22 cellular contexts compared by ENCODE assay signal in the genomic region with DNA sequence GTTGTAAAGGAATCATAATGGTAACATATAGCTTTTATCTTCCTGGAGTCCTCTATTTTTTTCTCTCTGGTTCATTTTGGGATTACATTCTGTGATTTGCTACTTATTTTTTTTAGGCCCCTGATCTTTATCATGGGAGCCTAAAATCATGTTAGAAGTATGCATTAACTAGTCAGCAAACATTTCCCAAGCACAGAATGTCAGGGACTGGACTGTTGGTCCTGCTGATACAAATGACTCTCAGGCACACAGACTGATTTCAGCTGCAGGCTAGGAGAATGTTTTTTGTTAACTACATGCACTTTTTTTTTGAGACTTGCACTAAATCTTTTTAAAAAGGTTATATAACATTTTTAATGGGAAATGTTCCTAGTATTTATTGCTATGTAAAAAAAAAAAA.
DNase-seq lines count a peak whose midpoint lies in the region; ATAC-seq and TF ChIP-seq lines count a peak whose summit lies in the region.
"Had no signal": no experiment of that assay in that cellular context is flagged by ENCODE, and none has a peak within 500 bp of the region (broad histone marks: within the 10 kb centered on the region; RNA-seq: fewer than 3 reads in every experiment).

No MANE protein-coding gene starts in this region.

- TF ChIP-seq CTCF in fibroblast of mammary gland (conservative IDR thresholded peaks at IDR 0.05; ENCODE audit: control insufficient read depth, insufficient read depth, low read depth, low read length) (no peak), nephron progenitor cell (IDR thresholded peaks at IDR 0.05) (no peak)

- no peaks in the 10 kb centered on the region for H3K36me3 ChIP-seq in SK-N-MC (ENCODE audit: insufficient read depth, low read length)
- H3K36me3 ChIP-seq: esophagus muscularis mucosa, SJSA1 had no signal

- H3K4me3 Mint-ChIP-seq in nephron progenitor cell = no peak overlapping the region
- H3K4me3 Mint-ChIP-seq: activated naive CD8-positive, alpha-beta T cell treated with anti-CD3 and anti-CD28 coated beads, Interleukin-2, amount 50 U/mL, for 24 hours; activated T-cell treated with anti-CD3 and anti-CD28 coated beads, Interleukin-2, amount 50 U/mL, for 4 hours; natural killer cell had no signal

- DNase-seq in EL (peak; percentile 14), SK-N-MC (ENCODE audit: low read depth, low spot score) (no peak), fibroblast of mammary gland (ENCODE audit: low read depth) (peak; percentile 42), nephron progenitor cell (no peak), HPDE6-E6E7 (ENCODE audit: extremely low spot score) (no peak), GM19240 (ENCODE audit: insufficient read length, low spot score) (no peak)
- DNase-seq in activated CD4-positive, alpha-beta T cell treated with anti-CD3 and anti-CD28 coated beads for 48 hours = no peak
- DNase-seq: activated CD4-positive, alpha-beta T cell treated with anti-CD3 and anti-CD28 coated beads, Interleukin-2, amount 50 U/mL, for 4 hours; activated naive CD8-positive, alpha-beta T cell treated with anti-CD3 and anti-CD28 coated beads, Interleukin-2, amount 50 U/mL, for 24 hours; activated T-cell treated with anti-CD3 and anti-CD28 coated beads, Interleukin-2, amount 50 U/mL, for 4 hours; AML-193; cortex of kidney; GOT3; MV-4-11; natural killer cell; NCI-H2171; stimulated activated CD4-positive, alpha-beta T cell treated with anti-CD3 and anti-CD28 coated beads, Interleukin-2, amount 100 ng/mL, for 48 hours; stimulated activated CD8-positive, alpha-beta memory T cell treated with anti-CD3 and anti-CD28 coated beads, Interleukin-4, amount 100 ng/mL, for 48 hours; tibial artery had no signal

- peak overlapping the region; percentile 14; the same call in 1 of the 2 replicates for H3K27ac ChIP-seq in SK-N-MC
- H3K27ac ChIP-seq: esophagus muscularis mucosa, SJSA1, tibial artery had no signal

- no peaks in the 10 kb centered on the region for H3K9me3 ChIP-seq in SK-N-MC (ENCODE audit: low read depth, low read length)
- H3K9me3 ChIP-seq: esophagus muscularis mucosa, SJSA1, tibial artery had no signal

- no peaks in the 10 kb centered on the region for H3K9me3 Mint-ChIP-seq in nephron progenitor cell
- H3K9me3 Mint-ChIP-seq: activated naive CD8-positive, alpha-beta T cell treated with anti-CD3 and anti-CD28 coated beads, Interleukin-2, amount 50 U/mL, for 24 hours had no signal

- peak overlapping the region; percentile 37 for H3K27ac Mint-ChIP-seq in nephron progenitor cell
- H3K27ac Mint-ChIP-seq: activated naive CD8-positive, alpha-beta T cell treated with anti-CD3 and anti-CD28 coated beads, Interleukin-2, amount 50 U/mL, for 24 hours; natural killer cell had no signal

- no peak overlapping the region for H3K9ac ChIP-seq in SK-N-MC (ENCODE audit: insufficient read length)

- peaks cover 66% of the 10 kb centered on the region for H3K4me1 Mint-ChIP-seq in nephron progenitor cell
- H3K4me1 Mint-ChIP-seq: activated naive CD8-positive, alpha-beta T cell treated with anti-CD3 and anti-CD28 coated beads, Interleukin-2, amount 50 U/mL, for 24 hours; natural killer cell had no signal

- ATAC-seq in HG03175 (IDR thresholded peaks at IDR 0.05; ENCODE audit: unreplicated experiment) = no peak
- ATAC-seq: activated naive CD8-positive, alpha-beta T cell treated with anti-CD3 and anti-CD28 coated beads, Interleukin-2, amount 50 U/mL, for 24 hours; activated T-cell treated with anti-CD3 and anti-CD28 coated beads, Interleukin-2, amount 50 U/mL, for 4 hours; natural killer cell had no signal

- H3K27me3 Mint-ChIP-seq in nephron progenitor cell (ENCODE audit: low read depth, poor library complexity) = no peaks in the 10 kb centered on the region
- H3K27me3 Mint-ChIP-seq: activated naive CD8-positive, alpha-beta T cell treated with anti-CD3 and anti-CD28 coated beads, Interleukin-2, amount 50 U/mL, for 24 hours had no signal

- H3K36me3 Mint-ChIP-seq in nephron progenitor cell (ENCODE audit: low read depth) = peaks cover 6% of the 10 kb centered on the region
- H3K36me3 Mint-ChIP-seq: natural killer cell had no signal

- H3K4me3 ChIP-seq in SK-N-MC (no peak overlapping the region), fibroblast of mammary gland (ENCODE audit: control insufficient read depth, low read depth, low read length) (no peak overlapping the region)
- H3K4me3 ChIP-seq: esophagus muscularis mucosa, SJSA1, tibial artery had no signal

Comparison
In these comparisons a context has a peak if more than half of its experiments do, and no peak if none do; other contexts are left out.
1. DNase-seq: peak in EL (single experiment) and fibroblast of mammary gland (single experiment); none in SK-N-MC (single experiment), nephron progenitor cell (single experiment), activated CD4-positive, alpha-beta T cell treated with anti-CD3 and anti-CD28 coated beads for 48 hours (single experiment), HPDE6-E6E7 (single experiment) and GM19240 (single experiment).